8 cellular contexts compared by ENCODE assay signal in the genomic region with DNA sequence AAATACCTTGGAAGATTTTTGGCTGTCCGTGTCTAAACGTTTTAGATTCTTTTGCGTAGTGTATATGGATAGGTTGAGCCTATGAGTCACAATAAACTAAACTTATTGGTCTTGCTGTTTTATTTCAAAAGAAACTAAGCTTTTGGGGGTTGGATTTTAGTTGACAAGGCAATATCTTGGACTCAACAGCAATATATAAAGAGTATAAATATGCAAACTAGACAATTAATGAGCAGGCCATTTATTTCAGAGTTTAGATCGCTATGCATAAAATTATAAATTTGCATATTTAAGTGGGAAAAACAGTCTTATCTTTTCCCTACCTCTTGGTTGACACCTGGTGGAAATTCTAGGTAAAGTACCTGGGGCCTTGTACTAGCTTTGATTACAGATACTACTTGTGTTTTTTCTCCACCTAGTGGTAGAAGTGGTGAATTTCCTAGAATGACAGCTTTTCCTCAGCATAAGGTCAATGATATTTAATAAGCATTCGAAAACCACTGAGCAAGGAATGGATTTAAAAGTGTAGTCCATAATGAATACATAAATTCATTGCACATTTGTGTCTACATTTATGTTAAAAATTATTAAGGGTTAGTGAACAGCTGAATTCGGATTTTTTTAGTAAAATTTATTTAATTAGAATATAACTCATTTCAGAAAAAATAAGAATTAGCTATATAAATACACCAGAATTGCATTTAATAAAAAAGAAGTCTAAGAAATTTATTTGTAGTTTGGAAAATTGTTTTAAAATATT. TPM values are rescaled to one million over a fixed set of nuclear protein-coding genes. Genes with fewer than 3 reads are reported as not detected.
A peak's percentile ranks its signal among the peaks of the same experiment; 100 is the strongest.
DNase-seq lines count a peak whose midpoint lies in the region; ATAC-seq and TF ChIP-seq lines count a peak whose summit lies in the region.

No MANE protein-coding gene starts in this region.

- H3K4me2 ChIP-seq in KMS-11 (peak overlapping the region; percentile 94), OCI-LY1 (ENCODE audit: low read length) (peak overlapping the region; percentile 80)

- H3K79me2 ChIP-seq in KMS-11 (ENCODE audit: insufficient read depth, low read depth), result peaks cover 33% of the 10 kb centered on the region
- H3K79me2 ChIP-seq in OCI-LY1 (ENCODE audit: insufficient read depth, low read length), result peaks cover 19% of the 10 kb centered on the region

- H3K9me3 ChIP-seq in OCI-LY1 (ENCODE audit: low read length) (no peaks in the 10 kb centered on the region), iPS-15b (ENCODE audit: control insufficient read depth, insufficient read depth, low read length) (no peaks in the 10 kb centered on the region), gastrocnemius medialis (no peaks in the 10 kb centered on the region)

- H3K27me3 ChIP-seq in KMS-11 (ENCODE audit: insufficient read depth, low read depth) (no peaks in the 10 kb centered on the region), OCI-LY1 (ENCODE audit: insufficient read depth, low read length) (no peaks in the 10 kb centered on the region), iPS-15b (ENCODE audit: control insufficient read depth, insufficient read depth, low read length) (no peaks in the 10 kb centered on the region), gastrocnemius medialis (no peaks in the 10 kb centered on the region)

- H3K4me3 ChIP-seq in KMS-11 (IDR thresholded peaks at IDR 0.05; ENCODE audit: insufficient read depth, low read depth, low read length), result peak overlapping the region; percentile 56
- peak overlapping the region; percentile 84 for H3K4me3 ChIP-seq in OCI-LY1 (ENCODE audit: low read depth, low read length, poor library complexity, severe bottlenecking)
- H3K4me3 ChIP-seq in iPS-15b (ENCODE audit: low read depth, low read length), result peak overlapping the region; percentile 96
- peak overlapping the region in 2 of 4 donors; percentile 84 to 96 for H3K4me3 ChIP-seq in gastrocnemius medialis

- H3F3A ChIP-seq in OCI-LY1 (ENCODE audit: insufficient read depth, low read length), result 0 out of 2 replicates have a peak, but pooled peaks cover 3% of the 10 kb centered on the region

- H2AFZ ChIP-seq in KMS-11 (ENCODE audit: low read depth) (peak overlapping the region; percentile 31; the same call in 1 of the 2 replicates), OCI-LY1 (ENCODE audit: low read length) (peak overlapping the region; percentile 30; the same call in 1 of the 2 replicates)

- peak; percentile 8 for ATAC-seq in GM21367 (IDR thresholded peaks at IDR 0.05; ENCODE audit: unreplicated experiment)
- ATAC-seq in gastrocnemius medialis, result peak; percentile 9 to 32
- ATAC-seq in GM18505 (IDR thresholded peaks at IDR 0.05; ENCODE audit: unreplicated experiment), result no peak

- H3K9ac ChIP-seq in KMS-11, result peak overlapping the region; percentile 100; the same call in 1 of the 2 replicates
- H3K9ac ChIP-seq in OCI-LY1 (ENCODE audit: low read length), result peak overlapping the region; percentile 81
- peak overlapping the region; percentile 80 for H3K9ac ChIP-seq in iPS-15b (ENCODE audit: low read depth, low read length)

- intact Hi-C loops in gastrocnemius medialis (cut with DNase I; ENCODE audit: low total_unique reads), result loop anchor here (1.0 kb wide), 3 partner anchors 159 to 453 kb away; no protein-coding TSS in a partner anchor

- H3K36me3 ChIP-seq in KMS-11 (ENCODE audit: insufficient read depth), result no peaks in the 10 kb centered on the region
- peaks cover 19% of the 10 kb centered on the region; the same call in 1 of the 2 replicates for H3K36me3 ChIP-seq in OCI-LY1 (ENCODE audit: insufficient read depth, low read length)
- H3K36me3 ChIP-seq in iPS-15b (ENCODE audit: control insufficient read depth, insufficient read depth, low read length), result no peaks in the 10 kb centered on the region
- no peaks in the 10 kb centered on the region for H3K36me3 ChIP-seq in gastrocnemius medialis

- TF ChIP-seq POLR2A in gastrocnemius medialis (IDR thresholded peaks at IDR 0.05) (no peak), GM18505 (IDR thresholded peaks at IDR 0.05; ENCODE audit: borderline replicate concordance, extremely low read depth, insufficient read depth, insufficient read length) (no peak)

- DNase-seq in DMS53 (lab: John Stamatoyannopoulos, UW) (peak; percentile 97), astrocyte of the hippocampus (ENCODE audit: low read depth, low spot score) (peak; percentile 91), gastrocnemius medialis (peak in 1 of 2 donors; percentile 10)

- H3K4me1 ChIP-seq in KMS-11 (ENCODE audit: low read depth, poor library complexity, severe bottlenecking), result peaks cover 9% of the 10 kb centered on the region
- H3K4me1 ChIP-seq in OCI-LY1 (ENCODE audit: insufficient read depth, low read length, severe bottlenecking), result peaks cover 10% of the 10 kb centered on the region
- no peaks in the 10 kb centered on the region for H3K4me1 ChIP-seq in iPS-15b (ENCODE audit: control insufficient read depth, insufficient read depth, low read length)
- peaks cover 9% of the 10 kb centered on the region in 2 donors for H3K4me1 ChIP-seq in gastrocnemius medialis

- H3K27ac ChIP-seq in KMS-11 (peak overlapping the region; percentile 99), OCI-LY1 (ENCODE audit: low read depth, low read length, poor library complexity, severe bottlenecking) (peak overlapping the region; percentile 96), gastrocnemius medialis (peak overlapping the region; percentile 90 to 100 (median 94))

- in situ Hi-C loops in gastrocnemius medialis (cut with MboI; ENCODE audit: low sequenced_read_pairs in 4 of 4), result loop anchor here (5.0 to 25.0 kb wide), 8 partner anchors 160 to 973 kb away; partner anchors contain the start of gene CETN3 (in 1 of the 4)

- no peaks in the 10 kb centered on the region for H3K9me2 ChIP-seq in OCI-LY1 (ENCODE audit: low read depth, low read length)

- TF ChIP-seq CTCF in KMS-11 (conservative IDR thresholded peaks at IDR 0.05; ENCODE audit: low read depth, low read length) (peak; percentile 96), OCI-LY1 (IDR thresholded peaks at IDR 0.05; ENCODE audit: low read length) (peak; percentile 99), gastrocnemius medialis (IDR thresholded peaks at IDR 0.05 in 4 of 5, conservative IDR thresholded peaks at IDR 0.05 in 1 of 5) (peak; percentile 94 to 100 (median 96))

- H4K20me1 ChIP-seq in KMS-11 (ENCODE audit: insufficient read depth) (no peaks in the 10 kb centered on the region), OCI-LY1 (ENCODE audit: insufficient read depth, low read length) (no peaks in the 10 kb centered on the region)

RNA-seq across cellular contexts. Expression of gene ARRDC3, which starts 1.7 kb away (rescaled TPM):
- 100 to 1,000 TPM in 1 of 4 donors, 10 to 100 TPM in 3; 64.1 to 116 (median 87.7) TPM for total RNA-seq in gastrocnemius medialis
